ENCODE assay signal across 23 cellular contexts in genomic region chr1:229869225-229869624, GRCh38.
"Had no signal": no experiment of that assay in that cellular context is flagged by ENCODE, and none has a peak within 500 bp of the region (broad histone marks: within the 10 kb centered on the region; RNA-seq: fewer than 3 reads in every experiment).

No MANE protein-coding gene starts in this region.

- H3K27ac ChIP-seq: brain microvascular endothelial cell, colonic mucosa, dorsolateral prefrontal cortex, gastrocnemius medialis, tibial artery, WERI-Rb-1 had no signal

- H3K9ac ChIP-seq: SK-N-SH had no signal

- H3K36me3 ChIP-seq: brain microvascular endothelial cell, colonic mucosa, gastrocnemius medialis, tibial artery, WERI-Rb-1 had no signal

- H3K4me3 ChIP-seq: colonic mucosa, dorsolateral prefrontal cortex, gastrocnemius medialis, tibial artery had no signal

- H3K27me3 ChIP-seq: brain microvascular endothelial cell, colonic mucosa, dorsolateral prefrontal cortex, gastrocnemius medialis had no signal

- ATAC-seq: activated T-cell treated with anti-CD3 and anti-CD28 coated beads, Interleukin-2, amount 50 U/mL, for 4 hours; effector memory CD8-positive, alpha-beta T cell; esophagus mucosa; gastrocnemius medialis; stimulated activated naive CD8-positive, alpha-beta T cell treated with anti-CD3 and anti-CD28 coated beads, Interleukin-15, amount 100 ng/mL, for 72 hours had no signal

- H3K4me1 ChIP-seq: colonic mucosa had no signal

- DNase-seq: activated CD4-positive, alpha-beta T cell treated with anti-CD3 and anti-CD28 coated beads for 1 hour; activated CD8-positive, alpha-beta memory T cell treated with anti-CD3 and anti-CD28 coated beads, Interleukin-2, amount 50 U/mL, for 4 hours; activated naive CD4-positive, alpha-beta T cell treated with Interleukin-2 at 50 U/mL for 16 hours; activated naive CD8-positive, alpha-beta T cell treated with anti-CD3 and anti-CD28 coated beads for 36 hours; activated T-cell treated with anti-CD3 and anti-CD28 coated beads, Interleukin-2, amount 50 U/mL, for 4 hours; amniotic stem cell; brain microvascular endothelial cell; central memory CD4-positive, alpha-beta T cell; colonic mucosa; dorsolateral prefrontal cortex; effector memory CD8-positive, alpha-beta T cell; gastrocnemius medialis; head of caudate nucleus; hypothalamus; nephron progenitor cell; nucleus accumbens; retina; SK-N-SH; stimulated activated CD4-positive, alpha-beta T cell treated with anti-CD3 and anti-CD28 coated beads, Interleukin-12 subunit alpha, Interleukin-12 subunit beta, amount 100 ng/mL, for 4 hours; stimulated activated naive CD8-positive, alpha-beta T cell treated with anti-CD3 and anti-CD28 coated beads, Interleukin-15, amount 100 ng/mL, for 72 hours; WERI-Rb-1 had no signal

- H3K9me3 ChIP-seq: colonic mucosa, gastrocnemius medialis, SK-N-SH, tibial artery had no signal
